In genomic region chr7:37832194-37832593, GRCh38 we compare ENCODE assay signal across 7 cellular contexts.
DNase-seq lines count a peak whose midpoint lies in the region; ATAC-seq, FAIRE-seq and TF ChIP-seq lines count a peak whose summit lies in the region.

No MANE protein-coding gene starts in this region.

- FAIRE-seq in GM18507 (lab: Jason Lieb, UNC) = peak; percentile 12

- peaks cover 22% of the 10 kb centered on the region for H3K4me1 Mint-ChIP-seq in dendritic cell treated with granulocyte-macrophage colony-stimulating factor and Interleukin-4, amounts not matched to agents 40 ng/mL and 50 ng/mL, for 4 days (ENCODE audit: low read depth)
- peaks cover 30% of the 10 kb centered on the region for H3K4me1 Mint-ChIP-seq in nephron

- no peak overlapping the region for H3K4me3 Mint-ChIP-seq in dendritic cell treated with granulocyte-macrophage colony-stimulating factor and Interleukin-4, amounts not matched to agents 40 ng/mL and 50 ng/mL, for 4 days
- H3K4me3 Mint-ChIP-seq in nephron = peak overlapping the region in 1 of 3 experiments; percentile 30

- ATAC-seq in HG02623 (IDR thresholded peaks at IDR 0.05; ENCODE audit: unreplicated experiment) = peak; percentile 88
- ATAC-seq in GM19023 (IDR thresholded peaks at IDR 0.05; ENCODE audit: unreplicated experiment) = no peak

- DNase-seq in GM18507 (ENCODE audit: extremely low spot score, insufficient read length, low read depth) (no peak), NCI-H2081 (lab: John Stamatoyannopoulos, UW) (peak; percentile 78 to 89), NCI-H1930 (lab: John Stamatoyannopoulos, UW) (no peak)

- H3K27ac Mint-ChIP-seq in dendritic cell treated with granulocyte-macrophage colony-stimulating factor and Interleukin-4, amounts not matched to agents 40 ng/mL and 50 ng/mL, for 4 days = peak overlapping the region; percentile 61
- H3K27ac Mint-ChIP-seq in nephron = peak overlapping the region in 2 of 3 experiments; percentile 13 to 14

- peaks cover 12% of the 10 kb centered on the region for H3K36me3 Mint-ChIP-seq in dendritic cell treated with granulocyte-macrophage colony-stimulating factor and Interleukin-4, amounts not matched to agents 40 ng/mL and 50 ng/mL, for 4 days (ENCODE audit: low read depth)
- no peaks in the 10 kb centered on the region for H3K36me3 Mint-ChIP-seq in nephron (ENCODE audit: low read depth)

- H3K9me3 Mint-ChIP-seq in dendritic cell treated with granulocyte-macrophage colony-stimulating factor and Interleukin-4, amounts not matched to agents 40 ng/mL and 50 ng/mL, for 4 days = peaks cover 8% of the 10 kb centered on the region
- H3K9me3 Mint-ChIP-seq in nephron = no peaks in the 10 kb centered on the region

- H3K27me3 Mint-ChIP-seq in dendritic cell treated with granulocyte-macrophage colony-stimulating factor and Interleukin-4, amounts not matched to agents 40 ng/mL and 50 ng/mL, for 4 days = no peaks in the 10 kb centered on the region
- peaks cover 5% of the 10 kb centered on the region for H3K27me3 Mint-ChIP-seq in nephron (ENCODE audit: low read depth)

- intact Hi-C loops in dendritic cell treated with granulocyte-macrophage colony-stimulating factor and Interleukin-4, amounts not matched to agents 40 ng/mL and 50 ng/mL, for 4 days (cut with micrococcal nuclease) = loop anchor here (1.0 to 10.0 kb wide), 4 partner anchors 100 to 597 kb away; no protein-coding TSS in a partner anchor

- TF ChIP-seq CTCF in nephron (IDR thresholded peaks at IDR 0.05; ENCODE audit: unreplicated experiment in 3 of 3) = peak in 2 of 3 experiments; percentile 17 to 27

Comparison
In these comparisons a context has a peak if more than half of its experiments do, and no peak if none do; other contexts are left out.
1. DNase-seq: peak in NCI-H2081 (2 of 2); none in GM18507 (single experiment) and NCI-H1930 (0 of 2).